In the genomic region with DNA sequence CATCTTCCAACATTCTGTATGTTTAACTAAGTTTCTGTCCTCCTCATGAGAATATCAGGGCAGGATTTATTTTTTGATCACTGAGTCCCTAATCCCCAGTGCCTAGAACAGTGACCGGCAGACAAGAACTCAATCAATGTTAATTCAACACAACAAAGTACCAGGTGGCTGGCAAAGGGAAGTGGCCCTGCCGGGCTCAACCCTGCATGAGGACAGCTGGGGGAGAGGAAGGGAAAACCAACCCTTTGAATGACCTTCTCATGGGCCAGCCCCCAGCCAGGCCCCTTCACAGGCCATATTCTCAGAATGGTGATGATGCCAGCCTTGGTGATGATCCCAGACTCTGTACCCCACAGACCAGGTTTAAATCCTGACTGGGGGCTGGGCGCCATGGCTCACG, we compare ENCODE assay signal across 1 cellular context.
TF ChIP-seq lines count a peak whose summit lies in the region.

No MANE protein-coding gene starts in this region.

TF ChIP-seq in GM23338, 12 proteins besides CTCF, POLR2A, EP300 and RAD21 (continued from another document):
- no peak for TF ChIP-seq EZH2phosphoT487 (IDR thresholded peaks at IDR 0.05; ENCODE audit: unreplicated experiment)
- no peak for TF ChIP-seq CREB1 (CRISPR knock-in tag; IDR thresholded peaks at IDR 0.05; ENCODE audit: low read depth)
